In genomic region chr6:41546475-41546865, GRCh38 we compare ENCODE assay signal across 8 cellular contexts. TPM values are rescaled to one million over a fixed set of nuclear protein-coding genes. Genes with fewer than 3 reads are reported as not detected.
A peak's percentile ranks its signal among the peaks of the same experiment; 100 is the strongest.
DNase-seq lines count a peak whose midpoint lies in the region; ATAC-seq, FAIRE-seq and TF ChIP-seq lines count a peak whose summit lies in the region.

No MANE protein-coding gene starts in this region.

- FAIRE-seq in kidney (lab: Jason Lieb, UNC) (no peak), RCC 7860 (lab: Jason Lieb, UNC) (no peak)

- peak; percentile 31 for ATAC-seq in GM21717 (IDR thresholded peaks at IDR 0.05; ENCODE audit: unreplicated experiment)

- H3K36me3 ChIP-seq in kidney (ENCODE audit: control insufficient read depth in 1 of 2, insufficient read depth in 2 of 2, low read length in 2 of 2) = peaks cover under 1 to 2% of the 10 kb centered on the region in 2 donors

- no peak overlapping the region for H3K9ac ChIP-seq in kidney (ENCODE audit: low read length in 2 of 2)

- H3K4me3 ChIP-seq in astrocyte of the cerebellum (ENCODE audit: low read depth, low read length) = peak overlapping the region; percentile 88
- peak overlapping the region; percentile 32 to 92 for H3K4me3 ChIP-seq in kidney (ENCODE audit: low read length in 2 of 2)

- peak; percentile 32 for DNase-seq in NCI-H1436 (lab: John Stamatoyannopoulos, UW)
- DNase-seq in NCI-H1436 treated with DMSO at 0.1 percent for 48 hours (lab: John Stamatoyannopoulos, UW) = no peak
- peak; percentile 15 for DNase-seq in KBM-7
- no peak for DNase-seq in astrocyte of the cerebellum (ENCODE audit: low read depth)
- peak; percentile 62 for DNase-seq in kidney
- peak; percentile 64 for DNase-seq in stimulated activated naive CD4-positive, alpha-beta T cell treated with Interleukin-2 at 50 U/mL for 16 hours (lab: John Stamatoyannopoulos, UW)
- DNase-seq in RCC 7860 (ENCODE audit: low spot score) = no peak

- peak overlapping the region in 1 of 2 donors; percentile 51 for H3K27ac ChIP-seq in kidney (ENCODE audit: low read depth in 2 of 2, low read length in 2 of 2)

- H3K4me1 ChIP-seq in kidney (ENCODE audit: control insufficient read depth in 1 of 2, insufficient read depth in 1 of 2, low read depth in 1 of 2, low read length in 2 of 2) = peaks cover 13 to 31% of the 10 kb centered on the region in 2 donors

- intact Hi-C loops in kidney (cut with DNase I) = no loop called here

- TF ChIP-seq CTCF in astrocyte of the cerebellum (IDR thresholded peaks at IDR 0.05; ENCODE audit: low read depth, low read length, missing control alignments) (no peak), kidney (IDR thresholded peaks at IDR 0.05; ENCODE audit: borderline replicate concordance, extremely low read depth, insufficient read depth) (no peak)

- in situ Hi-C loops in KBM-7 (cut with MboI; ENCODE audit: low pct_unique_long_range_greater_than_20kb, low sequenced_read_pairs) (no loop called here), astrocyte of the cerebellum (cut with HindIII; ENCODE audit: low sequenced_read_pairs) (no loop called here)

- H3K9me3 ChIP-seq in kidney (ENCODE audit: control insufficient read depth in 1 of 2, low read length in 2 of 2) = no peaks in the 10 kb centered on the region

RNA-seq across cellular contexts. Expression of gene FOXP4, which starts 0.3 kb away (rescaled TPM):
- 33.2 TPM for total RNA-seq in kidney
- 14.0 TPM for polyA plus RNA-seq in kidney (ENCODE audit: insufficient read depth, low read depth, low replicate concordance)

Comparison
In these comparisons a context has a peak if more than half of its experiments do, and no peak if none do; other contexts are left out.
1. DNase-seq: peak in NCI-H1436 (single experiment), KBM-7 (single experiment), kidney (single experiment) and stimulated activated naive CD4-positive, alpha-beta T cell treated with Interleukin-2 at 50 U/mL for 16 hours (single experiment); none in NCI-H1436 treated with DMSO at 0.1 percent for 48 hours (single experiment), astrocyte of the cerebellum (single experiment) and RCC 7860 (single experiment).